Comparison of ENCODE assay signal across 8 cellular contexts in genomic region chr11:47616726-47617416, GRCh38.
DNase-seq lines count a peak whose midpoint lies in the region; ATAC-seq and TF ChIP-seq lines count a peak whose summit lies in the region.

No MANE protein-coding gene starts in this region.

- H3K27ac ChIP-seq in KMS-11 = no peak overlapping the region
- no peak overlapping the region for H3K27ac ChIP-seq in SU-DHL-6 (ENCODE audit: low read depth, low read length)

- H2AFZ ChIP-seq in KMS-11 (ENCODE audit: low read depth) (no peak overlapping the region), SU-DHL-6 (ENCODE audit: low read depth, low read length, severe bottlenecking) (no peak overlapping the region)

- H3K27me3 ChIP-seq in KMS-11 (ENCODE audit: insufficient read depth, low read depth) = no peaks in the 10 kb centered on the region
- no peaks in the 10 kb centered on the region for H3K27me3 ChIP-seq in SU-DHL-6 (ENCODE audit: low read length)

- H3K79me2 ChIP-seq in KMS-11 (ENCODE audit: insufficient read depth, low read depth) (no peaks in the 10 kb centered on the region), SU-DHL-6 (ENCODE audit: insufficient read depth, low read length) (no peaks in the 10 kb centered on the region)

- no peak for ATAC-seq in HG03469 (IDR thresholded peaks at IDR 0.05; ENCODE audit: unreplicated experiment)

- no peaks in the 10 kb centered on the region for H3K36me3 ChIP-seq in KMS-11 (ENCODE audit: insufficient read depth)
- H3K36me3 ChIP-seq in SU-DHL-6 (ENCODE audit: low read length) = peaks cover 13% of the 10 kb centered on the region

- H3K9me2 ChIP-seq in SU-DHL-6 (replicated peaks; ENCODE audit: insufficient read depth, low read length) = no peaks in the 10 kb centered on the region

- TF ChIP-seq CTCF in KMS-11 (conservative IDR thresholded peaks at IDR 0.05; ENCODE audit: low read depth, low read length) = peak; percentile 69
- peak; percentile 34 for TF ChIP-seq CTCF in SU-DHL-6 (IDR thresholded peaks at IDR 0.05; ENCODE audit: insufficient read depth, low read length, poor library complexity, severe bottlenecking)

- peaks cover 36% of the 10 kb centered on the region for H3K4me1 ChIP-seq in KMS-11 (ENCODE audit: low read depth, poor library complexity, severe bottlenecking)

- H4K20me1 ChIP-seq in KMS-11 (ENCODE audit: insufficient read depth) (no peaks in the 10 kb centered on the region), SU-DHL-6 (ENCODE audit: low read depth, low read length) (no peaks in the 10 kb centered on the region)

- H3F3A ChIP-seq in SU-DHL-6 (ENCODE audit: insufficient read depth) = no peaks in the 10 kb centered on the region; the same call in none of the 2 replicates

- H3K9ac ChIP-seq in KMS-11 = no peak overlapping the region
- H3K9ac ChIP-seq in SU-DHL-6 (ENCODE audit: low read length) = no peak overlapping the region

- H3K4me3 ChIP-seq in KMS-11 (IDR thresholded peaks at IDR 0.05; ENCODE audit: insufficient read depth, low read depth, low read length) = no peak overlapping the region
- H3K4me3 ChIP-seq in SU-DHL-6 (ENCODE audit: insufficient read depth, low read length, poor library complexity, severe bottlenecking) = no peak overlapping the region

- H3K9me3 ChIP-seq in SU-DHL-6 (ENCODE audit: insufficient read depth, low read length) = no peaks in the 10 kb centered on the region

- DNase-seq in NCI-H345 (lab: John Stamatoyannopoulos, UW) (peak; percentile 3), NCI-H345 treated with DMSO at 0.1 percent for 48 hours (lab: John Stamatoyannopoulos, UW; ENCODE audit: unreplicated experiment) (no peak), foreskin melanocyte (peak; percentile 30), pons (ENCODE audit: low spot score) (peak; percentile 76)
- DNase-seq in activated T-cell treated with anti-CD3 and anti-CD28 coated beads, Interleukin-2, amount 50 U/mL, for 1 hour = no peak

- H3K4me2 ChIP-seq in KMS-11 (peak overlapping the region; percentile 52; the same call in 1 of the 2 replicates), SU-DHL-6 (ENCODE audit: low read depth, low read length, poor library complexity, severe bottlenecking) (no peak overlapping the region)

Comparison
In these comparisons a context has a peak if more than half of its experiments do, and no peak if none do; other contexts are left out.
1. DNase-seq: peak in NCI-H345 (single experiment), foreskin melanocyte (single experiment) and pons (single experiment); none in NCI-H345 treated with DMSO at 0.1 percent for 48 hours (single experiment) and activated T-cell treated with anti-CD3 and anti-CD28 coated beads, Interleukin-2, amount 50 U/mL, for 1 hour (single experiment).